In genomic region chr12:111175404-111175803, GRCh38 we compare ENCODE assay signal across 26 cellular contexts.
"Had no signal": no experiment of that assay in that cellular context is flagged by ENCODE, and none has a peak within 500 bp of the region (broad histone marks: within the 10 kb centered on the region; RNA-seq: fewer than 3 reads in every experiment).

No MANE protein-coding gene starts in this region.

- H3K4me1 Mint-ChIP-seq: activated T-helper 17 cell treated with anti-CD3 and anti-CD28 coated beads, Interleukin-2, amount 50 U/mL, for 72 hours had no signal

- H3K9me3 ChIP-seq: gastroesophageal sphincter, sigmoid colon, vagina had no signal

- H3K36me3 ChIP-seq: brain microvascular endothelial cell, gastroesophageal sphincter, sigmoid colon, vagina had no signal

- H3K9me3 Mint-ChIP-seq: activated CD4-positive, alpha-beta T cell treated with anti-CD3 and anti-CD28 coated beads, Interleukin-2, amount 10 ng/mL, durations not matched to agents 24 days and 14 days; activated CD8-positive, alpha-beta T cell treated with anti-CD3 and anti-CD28 coated beads for 36 hours; activated naive CD4-positive, alpha-beta T cell treated with anti-CD3 and anti-CD28 coated beads, Interleukin-2, amount 50 U/mL, for 72 hours; activated T-cell treated with anti-CD3 and anti-CD28 coated beads, Interleukin-2, amount 50 U/mL, for 24 hours; activated T-helper 17 cell treated with anti-CD3 and anti-CD28 coated beads, Interleukin-2, amount 50 U/mL, for 72 hours; memory B cell; nephron progenitor cell; T-helper 2 cell treated with Interferon-gamma antibody and Interleukin-4, amounts not matched to agents 5 μg/mL and 100 μg/mL, for 36 hours had no signal

- H3K36me3 Mint-ChIP-seq: activated naive CD4-positive, alpha-beta T cell treated with anti-CD3 and anti-CD28 coated beads, Interleukin-2, amount 50 U/mL, for 72 hours; memory B cell; stimulated activated naive B cell treated with anti-CD40 and anti-IgM and Interleukin-4, amounts not matched to agents 10 μg/mL and 1 μg/mL and 100 μg/mL, for 72 hours had no signal

- H3K4me2 ChIP-seq: smooth muscle cell had no signal

- H3K4me3 Mint-ChIP-seq: activated CD4-positive, alpha-beta T cell treated with anti-CD3 and anti-CD28 coated beads, Interleukin-2, amount 10 ng/mL, durations not matched to agents 24 days and 14 days; activated CD8-positive, alpha-beta T cell treated with anti-CD3 and anti-CD28 coated beads for 36 hours; activated T-cell treated with anti-CD3 and anti-CD28 coated beads, Interleukin-2, amount 50 U/mL, for 24 hours; activated T-helper 17 cell treated with anti-CD3 and anti-CD28 coated beads, Interleukin-2, amount 50 U/mL, for 72 hours; memory B cell; nephron progenitor cell; stimulated activated naive B cell treated with anti-CD40 and anti-IgM and Interleukin-4, amounts not matched to agents 10 μg/mL and 1 μg/mL and 100 μg/mL, for 72 hours; T-helper 2 cell treated with Interferon-gamma antibody and Interleukin-4, amounts not matched to agents 5 μg/mL and 100 μg/mL, for 36 hours had no signal

- H3K27me3 ChIP-seq: brain microvascular endothelial cell, vagina had no signal

- H3K27ac ChIP-seq: brain microvascular endothelial cell, gastroesophageal sphincter, sigmoid colon, vagina, VCaP had no signal

- H3K4me3 ChIP-seq: gastroesophageal sphincter, sigmoid colon, smooth muscle cell, vagina had no signal

- DNase-seq: activated CD4-positive, alpha-beta T cell treated with anti-CD3 and anti-CD28 coated beads, Interleukin-2, amount 10 ng/mL, durations not matched to agents 24 days and 14 days; activated CD8-positive, alpha-beta T cell treated with anti-CD3 and anti-CD28 coated beads for 36 hours; activated T-cell treated with anti-CD3 and anti-CD28 coated beads, Interleukin-2, amount 50 U/mL, for 24 hours; aorta; brain microvascular endothelial cell; caudate nucleus; dermis blood vessel endothelial cell; effector CD8-positive, alpha-beta T cell; head of caudate nucleus; islet precursor cell; left cardiac atrium; nephron progenitor cell; occipital lobe; sigmoid colon; stimulated activated CD4-positive, alpha-beta T cell treated with anti-CD3 and anti-CD28 coated beads, Interleukin-15, amount 100 ng/mL, for 24 hours; stimulated activated CD4-positive, alpha-beta T cell treated with anti-CD3 and anti-CD28 coated beads, Interleukin-2, amount 100 ng/mL, for 48 hours; stimulated activated CD8-positive, alpha-beta memory T cell treated with anti-CD3 and anti-CD28 coated beads, Interleukin-4, amount 100 ng/mL, for 48 hours; stimulated activated naive B cell treated with anti-CD40 and anti-IgM and Interleukin-4, amounts not matched to agents 10 μg/mL and 1 μg/mL and 100 μg/mL, for 72 hours had no signal

- H3K27ac Mint-ChIP-seq: activated CD4-positive, alpha-beta T cell treated with anti-CD3 and anti-CD28 coated beads, Interleukin-2, amount 10 ng/mL, durations not matched to agents 24 days and 14 days; activated CD8-positive, alpha-beta T cell treated with anti-CD3 and anti-CD28 coated beads for 36 hours; activated naive CD4-positive, alpha-beta T cell treated with anti-CD3 and anti-CD28 coated beads, Interleukin-2, amount 50 U/mL, for 72 hours; activated T-cell treated with anti-CD3 and anti-CD28 coated beads, Interleukin-2, amount 50 U/mL, for 24 hours; activated T-helper 17 cell treated with anti-CD3 and anti-CD28 coated beads, Interleukin-2, amount 50 U/mL, for 72 hours; memory B cell; nephron progenitor cell; stimulated activated naive B cell treated with anti-CD40 and anti-IgM and Interleukin-4, amounts not matched to agents 10 μg/mL and 1 μg/mL and 100 μg/mL, for 72 hours; T-helper 2 cell treated with Interferon-gamma antibody and Interleukin-4, amounts not matched to agents 5 μg/mL and 100 μg/mL, for 36 hours had no signal
